ENCODE assay signal across 13 cellular contexts in the genomic region with DNA sequence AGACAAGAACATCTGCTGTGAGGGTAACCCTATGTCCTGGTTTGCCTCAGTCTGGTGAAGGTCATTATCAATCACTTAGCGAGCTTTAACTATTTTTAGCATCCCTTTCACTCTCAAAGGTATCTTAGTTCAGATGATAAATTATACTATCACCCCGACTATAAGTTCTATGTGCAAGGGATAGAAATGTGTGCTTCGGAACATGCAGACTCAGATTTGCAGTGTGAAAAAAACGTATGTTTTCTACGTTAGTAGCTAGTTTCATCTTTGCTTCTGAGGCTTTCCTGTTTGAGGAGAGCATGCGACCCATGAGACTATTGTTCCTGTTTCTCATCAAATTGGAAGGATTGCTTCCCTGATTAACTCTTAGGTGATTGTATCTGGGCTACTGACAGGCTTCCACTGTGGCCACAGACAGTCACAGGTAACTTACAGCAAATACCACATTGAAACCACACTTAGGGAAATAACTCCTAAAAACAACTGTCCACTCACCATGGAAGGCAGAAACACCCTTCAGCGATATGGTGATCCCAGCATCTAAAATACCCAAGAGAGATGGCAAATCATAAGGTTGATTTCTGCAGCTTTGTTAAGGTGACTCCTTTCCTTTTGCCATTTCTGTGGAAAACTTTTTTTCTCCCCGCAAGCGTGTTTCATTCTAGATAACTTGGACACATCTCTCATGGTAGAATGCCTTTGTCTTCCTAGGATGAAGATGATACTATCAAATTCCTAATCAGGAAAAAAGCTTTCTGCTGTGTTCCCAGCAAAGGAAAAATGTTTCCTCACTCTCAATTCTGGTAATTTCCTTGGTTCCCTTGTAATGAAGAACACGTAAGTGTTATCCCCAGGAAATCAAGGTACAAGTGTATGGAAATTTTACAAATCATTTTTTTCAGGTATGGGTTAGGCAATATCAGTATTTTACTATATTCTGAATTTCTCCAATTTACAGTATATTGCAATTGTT. TPM values are rescaled to one million over a fixed set of nuclear protein-coding genes. Genes with fewer than 3 reads are reported as not detected.
DNase-seq lines count a peak whose midpoint lies in the region; ATAC-seq, FAIRE-seq and TF ChIP-seq lines count a peak whose summit lies in the region.
"Had no signal": no experiment of that assay in that cellular context is flagged by ENCODE, and none has a peak within 500 bp of the region (broad histone marks: within the 10 kb centered on the region; RNA-seq: fewer than 3 reads in every experiment).

No MANE protein-coding gene starts in this region.

- CTCF ChIA-PET in CD8-positive, alpha-beta memory T cell (lab: Charles Lee): interaction anchor here (0.9 to 2.2 kb wide), 3 partner anchors 11 to 16 kb away, joined by 5 to 6 read pairs (median 6); no protein-coding TSS in a partner anchor

- peaks cover 0 to 1% of the 10 kb centered on the region in 2 donors for H3K27me3 Mint-ChIP-seq in CD8-positive, alpha-beta memory T cell

- no peaks in the 10 kb centered on the region for H3K9me3 Mint-ChIP-seq in CD8-positive, alpha-beta memory T cell

- no peak overlapping the region for H2AFZ ChIP-seq in SU-DHL-6 (ENCODE audit: low read depth, low read length, severe bottlenecking)

- H3K27ac Mint-ChIP-seq in CD8-positive, alpha-beta memory T cell: peak overlapping the region; percentile 72 to 93 (median 88)

- peak overlapping the region; percentile 86 for H3K9ac ChIP-seq in SU-DHL-6 (ENCODE audit: low read length)
- H3K9ac ChIP-seq: GM23248 had no signal

- H3K4me2 ChIP-seq in SU-DHL-6 (ENCODE audit: low read depth, low read length, poor library complexity, severe bottlenecking): peak overlapping the region; percentile 95

- H3K36me3 ChIP-seq in CD8-positive, alpha-beta memory T cell (ENCODE audit: insufficient read depth, low read length): no peaks in the 10 kb centered on the region
- H3K36me3 ChIP-seq in SU-DHL-6 (ENCODE audit: low read length) (peaks cover 52% of the 10 kb centered on the region), small intestine (ENCODE audit: control insufficient read depth in 2 of 2, insufficient read depth in 2 of 2, low read length in 2 of 2) (peaks cover 0 to 4% of the 10 kb centered on the region in 2 donors)

- peaks cover 73% of the 10 kb centered on the region for H3K79me2 ChIP-seq in SU-DHL-6 (ENCODE audit: insufficient read depth, low read length)

- H3F3A ChIP-seq in SU-DHL-6 (ENCODE audit: insufficient read depth): peaks cover 88% of the 10 kb centered on the region

- H3K4me1 Mint-ChIP-seq in CD8-positive, alpha-beta memory T cell: peaks cover 55 to 76% (median 76%) of the 10 kb centered on the region in 3 donors

- H3K4me1 ChIP-seq in CD8-positive, alpha-beta memory T cell (ENCODE audit: insufficient read depth, low read length): peaks cover 61% of the 10 kb centered on the region
- no peaks in the 10 kb centered on the region for H3K4me1 ChIP-seq in small intestine (ENCODE audit: control insufficient read depth in 2 of 2, insufficient read depth in 1 of 2, low read depth in 1 of 2, low read length in 1 of 2)

- no peak for FAIRE-seq in small intestine (lab: Jason Lieb, UNC)
- FAIRE-seq: endometrium had no signal

- no peaks in the 10 kb centered on the region for H3K9me2 ChIP-seq in SU-DHL-6 (replicated peaks; ENCODE audit: insufficient read depth, low read length)

- H3K27ac ChIP-seq in CD8-positive, alpha-beta memory T cell (ENCODE audit: low read depth, low read length): no peak overlapping the region
- H3K27ac ChIP-seq in SU-DHL-6 (ENCODE audit: low read depth, low read length) (peak overlapping the region; percentile 94), small intestine (ENCODE audit: low read depth in 1 of 2, low read length in 1 of 2) (peak overlapping the region in 1 of 2 donors; percentile 2), dorsolateral prefrontal cortex (no peak overlapping the region)
- H3K27ac ChIP-seq: GM23248 had no signal

- H4K20me1 ChIP-seq in SU-DHL-6 (ENCODE audit: low read depth, low read length): no peaks in the 10 kb centered on the region

- intact Hi-C loops in dorsolateral prefrontal cortex (cut with DNase I): no loop called here

- peak in 1 of 5 donors; percentile 34 for DNase-seq in CD8-positive, alpha-beta memory T cell
- DNase-seq in medulla oblongata (ENCODE audit: extremely low spot score) (peak; percentile 68), SKM-1 treated with dmso at 0.1 percent for 144 hours (lab: John Stamatoyannopoulos, UW; ENCODE audit: unreplicated experiment) (no peak), small intestine (no peak), dorsolateral prefrontal cortex (no peak), Kasumi-1 (lab: John Stamatoyannopoulos, UW) (no peak)
- DNase-seq: Calu3, GM23248, NCI-H1048 had no signal

- WGBS in small intestine, 3 donors: 60 to 83% (median 76%) methylated on average over 10 of the region's 10 CpGs

- no peaks in the 10 kb centered on the region for H3K9me3 ChIP-seq in CD8-positive, alpha-beta memory T cell (ENCODE audit: low read length)
- H3K9me3 ChIP-seq in SU-DHL-6 (ENCODE audit: insufficient read depth, low read length) (no peaks in the 10 kb centered on the region), small intestine (ENCODE audit: control insufficient read depth, low read depth) (no peaks in the 10 kb centered on the region)

- H3K27me3 ChIP-seq in CD8-positive, alpha-beta memory T cell (ENCODE audit: insufficient read depth, low read length, poor library complexity, severe bottlenecking): no peaks in the 10 kb centered on the region
- no peaks in the 10 kb centered on the region for H3K27me3 ChIP-seq in SU-DHL-6 (ENCODE audit: low read length)
- H3K27me3 ChIP-seq in small intestine (ENCODE audit: control insufficient read depth in 2 of 2, insufficient read depth in 2 of 2, low read length in 2 of 2): no peaks in the 10 kb centered on the region
- H3K27me3 ChIP-seq in dorsolateral prefrontal cortex: peaks cover 0 to 4% (median 0%) of the 10 kb centered on the region in 45 donors

- H3K4me3 Mint-ChIP-seq in CD8-positive, alpha-beta memory T cell: peak overlapping the region; percentile 12 to 71 (median 52)

- peak overlapping the region; percentile 32 for H3K4me3 ChIP-seq in CD8-positive, alpha-beta memory T cell (ENCODE audit: low read length)
- H3K4me3 ChIP-seq in SU-DHL-6 (ENCODE audit: insufficient read depth, low read length, poor library complexity, severe bottlenecking) (peak overlapping the region; percentile 46), small intestine (ENCODE audit: low read depth in 1 of 2, low read length in 2 of 2) (no peak overlapping the region), dorsolateral prefrontal cortex (no peak overlapping the region)
- H3K4me3 ChIP-seq: GM23248, skin epidermis had no signal

- ATAC-seq in GM21576 (IDR thresholded peaks at IDR 0.05; ENCODE audit: unreplicated experiment): peak; percentile 25

- POLR2A ChIA-PET in CD8-positive, alpha-beta memory T cell (lab: Charles Lee): no interaction called here

- TF ChIP-seq CTCF in SU-DHL-6 (IDR thresholded peaks at IDR 0.05; ENCODE audit: insufficient read depth, low read length, poor library complexity, severe bottlenecking) (no peak), dorsolateral prefrontal cortex (IDR thresholded peaks at IDR 0.05 in 54 of 56, conservative IDR thresholded peaks at IDR 0.05 in 2 of 56; ENCODE audit: low read depth in 1 of 56, partially characterized antibody in 56 of 56) (no peak)

- peaks cover 0 to 28% (median 7%) of the 10 kb centered on the region in 3 donors for H3K36me3 Mint-ChIP-seq in CD8-positive, alpha-beta memory T cell

RNA-seq across cellular contexts. Expression of gene GCSAM, which starts 5.2 kb away (rescaled TPM):
- 1 to 10 TPM; 4.1 to 4.8 TPM for total RNA-seq in CD8-positive, alpha-beta memory T cell
- polyA plus RNA-seq in CD8-positive, alpha-beta memory T cell: 17.8 TPM
- polyA plus RNA-seq in small intestine: 1 to 10 TPM in 1 of 3 donors, under 1 TPM in 1, not detected in 1; 0.54 to 1.3 TPM
- under 1 TPM in 2 of 120 experiments, not detected in 118; 0.14 to 0.17 TPM for total RNA-seq in dorsolateral prefrontal cortex
- total RNA-seq: Calu3, GM23248 had no signal

RNA-seq across cellular contexts. Expression of gene C3orf52, which starts 41.6 kb away (rescaled TPM):
- 1 to 10 TPM; 2.8 to 3.4 TPM for total RNA-seq in CD8-positive, alpha-beta memory T cell
- polyA plus RNA-seq in CD8-positive, alpha-beta memory T cell: 0.12 TPM
- polyA plus RNA-seq in small intestine: 1 to 10 TPM; 3.8 to 5.9 (median 4.5) TPM
- 1 to 10 TPM in 89 of 120 experiments, under 1 TPM in 31; 0.30 to 4.1 (median 1.5) TPM for total RNA-seq in dorsolateral prefrontal cortex

Comparison
In these comparisons a context has a peak if more than half of its experiments do, and no peak if none do; other contexts are left out.
1. H3K4me3 ChIP-seq: peak in CD8-positive, alpha-beta memory T cell (single experiment) and SU-DHL-6 (single experiment); none in small intestine (0 of 2) and dorsolateral prefrontal cortex (0 of 59).